Comparison of ENCODE assay signal across 1 cellular context in genomic region chr9:136361047-136361756, GRCh38.
TF ChIP-seq lines count a peak whose summit lies in the region.

No MANE protein-coding gene starts in this region.

TF ChIP-seq in IMR-90, 13 proteins besides CTCF, POLR2A, EP300 and RAD21 (continued from another document):
- no peak for TF ChIP-seq CHD1 (IDR thresholded peaks at IDR 0.05; ENCODE audit: low read depth, low read length)
- peak; percentile 76; the same call in 1 of the 2 replicates for TF ChIP-seq MAZ (IDR thresholded peaks at IDR 0.05; ENCODE audit: borderline replicate concordance, low read depth, low read length)
- no peak for TF ChIP-seq CEBPB (IDR thresholded peaks at IDR 0.05; ENCODE audit: low read depth, low read length)
- no peak for TF ChIP-seq SMC3 (IDR thresholded peaks at IDR 0.05; ENCODE audit: low read depth, low read length)
- TF ChIP-seq BHLHE40 (IDR thresholded peaks at IDR 0.05; ENCODE audit: low read depth, low read length), result peak; percentile 33; the same call in 1 of the 2 replicates
- TF ChIP-seq FOS (IDR thresholded peaks at IDR 0.05; ENCODE audit: low read depth, low read length), result no peak
- no peak for TF ChIP-seq NFE2L2 (IDR thresholded peaks at IDR 0.05; ENCODE audit: low read depth, low read length)
